In the genomic region with DNA sequence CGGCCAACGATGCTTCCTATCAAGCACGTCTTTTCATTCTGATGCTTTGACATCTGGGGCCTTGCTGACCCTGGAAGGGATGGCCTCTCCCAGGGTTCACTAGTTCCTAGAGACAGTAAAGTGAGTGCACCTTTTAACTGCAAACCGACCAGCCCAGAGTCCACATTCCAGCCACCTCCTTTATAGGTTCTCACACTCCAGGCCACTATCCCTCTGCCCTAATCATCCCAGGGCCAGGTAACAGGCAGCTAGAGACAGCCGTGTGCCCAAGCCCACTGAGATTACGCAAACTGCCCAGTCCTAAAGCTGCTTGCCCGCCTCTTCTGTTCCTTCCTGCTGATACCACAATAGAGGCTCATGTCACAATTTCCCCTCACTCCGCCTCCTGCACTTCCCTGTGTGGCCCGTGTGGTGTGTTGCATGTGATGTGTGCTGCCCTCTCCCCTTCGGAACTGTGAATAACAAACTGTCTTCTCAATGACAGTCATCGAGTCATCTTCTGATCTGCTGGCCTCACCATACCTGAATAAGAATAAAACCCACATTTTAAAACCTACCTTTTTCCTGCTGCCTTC, we compare ENCODE assay signal across 15 cellular contexts.
DNase-seq lines count a peak whose midpoint lies in the region; ATAC-seq and TF ChIP-seq lines count a peak whose summit lies in the region.
"Had no signal": no experiment of that assay in that cellular context is flagged by ENCODE, and none has a peak within 500 bp of the region (broad histone marks: within the 10 kb centered on the region; RNA-seq: fewer than 3 reads in every experiment).

No MANE protein-coding gene starts in this region.

- H3K27me3 Mint-ChIP-seq in activated T-helper 1 cell treated with anti-CD3 and anti-CD28 coated beads, Interleukin-12 subunit alpha, Interleukin-12 subunit beta, Interleukin-2, Interleukin-4 antibody, amounts not matched to agents 30 ng/mL and 10 ng/mL and 1 ng/mL, durations not matched to agents 14 hours and 24 hours and 36 hours (ENCODE audit: insufficient read depth): peaks cover 5% of the 10 kb centered on the region

- H3K9me3 ChIP-seq in BLaER1 treated with 17β-estradiol and CSF1 and Interleukin-3, amounts not matched to agents 10 nM and 100 nM (replicated peaks in 1 of 11): peaks cover 0 to 5% (median 0%) of the 10 kb centered on the region in 11 experiments; a peak in 2 of 22 replicates

- H3K4me3 ChIP-seq in BLaER1 treated with 17β-estradiol and CSF1 and Interleukin-3, amounts not matched to agents 10 nM and 100 nM: peak overlapping the region in 1 of 10 experiments; percentile 44; a peak in 4 of 20 replicates
- H3K4me3 ChIP-seq: neural progenitor cell, skin epidermis had no signal

- H3K27me3 ChIP-seq in BLaER1 treated with 17β-estradiol and CSF1 and Interleukin-3, amounts not matched to agents 10 nM and 100 nM: peaks cover 0 to 15% (median 12%) of the 10 kb centered on the region in 11 experiments; a peak in 11 of 22 replicates
- peaks cover 11% of the 10 kb centered on the region for H3K27me3 ChIP-seq in foreskin keratinocyte
- H3K27me3 ChIP-seq: neural progenitor cell had no signal

- DNase-seq in OCI-M1 (lab: John Stamatoyannopoulos, UW): peak; percentile 17
- no peak for DNase-seq in activated T-helper 1 cell treated with anti-CD3 and anti-CD28 coated beads, Interleukin-12 subunit alpha, Interleukin-12 subunit beta, Interleukin-2, Interleukin-4 antibody, amounts not matched to agents 30 ng/mL and 10 ng/mL and 1 ng/mL, durations not matched to agents 14 hours and 24 hours and 36 hours (ENCODE audit: low spot score)
- peak; percentile 46 to 59 for DNase-seq in stimulated activated CD4-positive, alpha-beta T cell treated with anti-CD3 and anti-CD28 coated beads, Interleukin-15, amount 100 ng/mL, for 48 hours (ENCODE audit: low read depth in 2 of 2)
- no peak for DNase-seq in COR-L47 (lab: John Stamatoyannopoulos, UW)
- DNase-seq in HT-29 (ENCODE audit: low spot score): no peak
- DNase-seq in foreskin keratinocyte: no peak
- DNase-seq: amniotic stem cell, dermis blood vessel endothelial cell, foreskin fibroblast, GDM1, NCI-H2081 had no signal

- H3K4me2 ChIP-seq in BLaER1 treated with 17β-estradiol and CSF1 and Interleukin-3, amounts not matched to agents 10 nM and 100 nM: peak overlapping the region; percentile 68 to 87 (median 80)
- H3K4me2 ChIP-seq: neural progenitor cell had no signal

- no peak for TF ChIP-seq CTCF in foreskin keratinocyte (conservative IDR thresholded peaks at IDR 0.05)

- no peak for ATAC-seq in HG03354 (IDR thresholded peaks at IDR 0.05; ENCODE audit: poor library complexity, severe bottlenecking, unreplicated experiment)
- no peak for ATAC-seq in foreskin keratinocyte

- no peaks in the 10 kb centered on the region for H3K9me3 Mint-ChIP-seq in activated T-helper 1 cell treated with anti-CD3 and anti-CD28 coated beads, Interleukin-12 subunit alpha, Interleukin-12 subunit beta, Interleukin-2, Interleukin-4 antibody, amounts not matched to agents 30 ng/mL and 10 ng/mL and 1 ng/mL, durations not matched to agents 14 hours and 24 hours and 36 hours
- H3K9me3 Mint-ChIP-seq: neural progenitor cell had no signal

- H3K36me3 Mint-ChIP-seq in activated T-helper 1 cell treated with anti-CD3 and anti-CD28 coated beads, Interleukin-12 subunit alpha, Interleukin-12 subunit beta, Interleukin-2, Interleukin-4 antibody, amounts not matched to agents 30 ng/mL and 10 ng/mL and 1 ng/mL, durations not matched to agents 14 hours and 24 hours and 36 hours (ENCODE audit: low read depth): no peaks in the 10 kb centered on the region
- H3K36me3 Mint-ChIP-seq: neural progenitor cell had no signal

- peaks cover 17 to 50% (median 45%) of the 10 kb centered on the region in 10 experiments for H3K4me1 ChIP-seq in BLaER1 treated with 17β-estradiol and CSF1 and Interleukin-3, amounts not matched to agents 10 nM and 100 nM
- H3K4me1 ChIP-seq in foreskin keratinocyte: no peaks in the 10 kb centered on the region
- H3K4me1 ChIP-seq: neural progenitor cell had no signal

- H4K20me1 ChIP-seq in BLaER1 treated with 17β-estradiol and CSF1 and Interleukin-3, amounts not matched to agents 10 nM and 100 nM: no peaks in the 10 kb centered on the region

- no peak overlapping the region for H3K4me3 Mint-ChIP-seq in activated T-helper 1 cell treated with anti-CD3 and anti-CD28 coated beads, Interleukin-12 subunit alpha, Interleukin-12 subunit beta, Interleukin-2, Interleukin-4 antibody, amounts not matched to agents 30 ng/mL and 10 ng/mL and 1 ng/mL, durations not matched to agents 14 hours and 24 hours and 36 hours
- H3K4me3 Mint-ChIP-seq: neural progenitor cell had no signal

- H3K27ac ChIP-seq in BLaER1 treated with 17β-estradiol and CSF1 and Interleukin-3, amounts not matched to agents 10 nM and 100 nM: peak overlapping the region in 9 of 11 experiments; percentile 33 to 79 (median 70); a peak in 17 of 22 replicates
- no peak overlapping the region for H3K27ac ChIP-seq in foreskin keratinocyte
- H3K27ac ChIP-seq: neural progenitor cell, skin epidermis had no signal

- intact Hi-C loops in activated T-helper 1 cell treated with anti-CD3 and anti-CD28 coated beads, Interleukin-12 subunit alpha, Interleukin-12 subunit beta, Interleukin-2, Interleukin-4 antibody, amounts not matched to agents 30 ng/mL and 10 ng/mL and 1 ng/mL, durations not matched to agents 14 hours and 24 hours and 36 hours (cut with micrococcal nuclease): no loop called here

- H3K4me1 Mint-ChIP-seq in activated T-helper 1 cell treated with anti-CD3 and anti-CD28 coated beads, Interleukin-12 subunit alpha, Interleukin-12 subunit beta, Interleukin-2, Interleukin-4 antibody, amounts not matched to agents 30 ng/mL and 10 ng/mL and 1 ng/mL, durations not matched to agents 14 hours and 24 hours and 36 hours (ENCODE audit: low read depth): peaks cover 18% of the 10 kb centered on the region
- H3K4me1 Mint-ChIP-seq: neural progenitor cell had no signal

- peak overlapping the region in 9 of 11 experiments; percentile 3 to 65 (median 39); a peak in 9 of 22 replicates for H3K9ac ChIP-seq in BLaER1 treated with 17β-estradiol and CSF1 and Interleukin-3, amounts not matched to agents 10 nM and 100 nM
- H3K9ac ChIP-seq: neural progenitor cell had no signal

- H3K36me3 ChIP-seq in BLaER1 treated with 17β-estradiol and CSF1 and Interleukin-3, amounts not matched to agents 10 nM and 100 nM: no peaks in the 10 kb centered on the region
- H3K36me3 ChIP-seq: neural progenitor cell had no signal

- H3K27ac Mint-ChIP-seq in activated T-helper 1 cell treated with anti-CD3 and anti-CD28 coated beads, Interleukin-12 subunit alpha, Interleukin-12 subunit beta, Interleukin-2, Interleukin-4 antibody, amounts not matched to agents 30 ng/mL and 10 ng/mL and 1 ng/mL, durations not matched to agents 14 hours and 24 hours and 36 hours: peak overlapping the region; percentile 36
- H3K27ac Mint-ChIP-seq: neural progenitor cell had no signal

Comparison
In these comparisons a context has a peak if more than half of its experiments do, and no peak if none do; other contexts are left out.
1. DNase-seq: peak in OCI-M1 (single experiment) and stimulated activated CD4-positive, alpha-beta T cell treated with anti-CD3 and anti-CD28 coated beads, Interleukin-15, amount 100 ng/mL, for 48 hours (2 of 2); none in activated T-helper 1 cell treated with anti-CD3 and anti-CD28 coated beads, Interleukin-12 subunit alpha, Interleukin-12 subunit beta, Interleukin-2, Interleukin-4 antibody, amounts not matched to agents 30 ng/mL and 10 ng/mL and 1 ng/mL, durations not matched to agents 14 hours and 24 hours and 36 hours (single experiment), COR-L47 (single experiment), HT-29 (single experiment) and foreskin keratinocyte (0 of 2).